9 cellular contexts compared by ENCODE assay signal in genomic region chr10:114634607-114634974, GRCh38. TPM values are rescaled to one million over a fixed set of nuclear protein-coding genes. Genes with fewer than 3 reads are reported as not detected.
A peak's percentile ranks its signal among the peaks of the same experiment; 100 is the strongest.
DNase-seq lines count a peak whose midpoint lies in the region; ATAC-seq and TF ChIP-seq lines count a peak whose summit lies in the region.
"Had no signal": no experiment of that assay in that cellular context is flagged by ENCODE, and none has a peak within 500 bp of the region (broad histone marks: within the 10 kb centered on the region; RNA-seq: fewer than 3 reads in every experiment).

No MANE protein-coding gene starts in this region.

- WGBS in esophagus, 2 donors = 10 to 33% methylated on average over 4 of the region's 4 CpGs

- no peak for TF ChIP-seq CTCF in AG09309 (IDR thresholded peaks at IDR 0.05; ENCODE audit: control insufficient read depth, insufficient read depth, low read depth, low read length, missing control alignments)

- no peaks in the 10 kb centered on the region for H3K27me3 ChIP-seq in esophagus (ENCODE audit: control insufficient read depth in 1 of 2, insufficient read depth in 2 of 2, low read length in 2 of 2)
- H3K27me3 ChIP-seq in muscle layer of duodenum (ENCODE audit: low read depth, low read length) = no peaks in the 10 kb centered on the region

- peak overlapping the region; percentile 15 to 22 for H3K27ac ChIP-seq in esophagus (ENCODE audit: low read depth in 2 of 2, low read length in 1 of 2)
- H3K27ac ChIP-seq in muscle layer of duodenum (ENCODE audit: low read length) = peak overlapping the region; percentile 45

- DNase-seq in AG09309 (ENCODE audit: low read depth) (peak; percentile 90), NCI-H69 (lab: John Stamatoyannopoulos, UW) (peak; percentile 14), DMS153 (lab: John Stamatoyannopoulos, UW) (no peak)
- DNase-seq in activated CD4-positive, CD25-positive, alpha-beta regulatory T cell (lab: John Stamatoyannopoulos, UW) = no peak
- DNase-seq: NCI-H345 had no signal

- ATAC-seq in HG03135 (IDR thresholded peaks at IDR 0.05; ENCODE audit: unreplicated experiment) (no peak), GM21381 (IDR thresholded peaks at IDR 0.05; ENCODE audit: unreplicated experiment) (no peak)

- H3K4me1 ChIP-seq in esophagus (ENCODE audit: control insufficient read depth in 2 of 2, insufficient read depth in 2 of 2, low read length in 1 of 2) (peaks cover 2 to 14% of the 10 kb centered on the region in 2 donors), muscle layer of duodenum (ENCODE audit: control insufficient read depth in 1 of 2, insufficient read depth in 2 of 2, low read length in 2 of 2) (peaks cover 16 to 21% of the 10 kb centered on the region in 2 donors)

- H3K36me3 ChIP-seq in esophagus (ENCODE audit: control insufficient read depth in 2 of 2, insufficient read depth in 2 of 2, low read length in 1 of 2) = no peaks in the 10 kb centered on the region
- no peaks in the 10 kb centered on the region for H3K36me3 ChIP-seq in muscle layer of duodenum (ENCODE audit: control insufficient read depth in 1 of 2, insufficient read depth in 2 of 2, low read length in 2 of 2)

- no peak overlapping the region for H3K4me3 ChIP-seq in AG09309 (ENCODE audit: control insufficient read depth, low read depth, low read length)
- H3K4me3 ChIP-seq in esophagus (ENCODE audit: low read depth in 1 of 2, low read length in 2 of 2) = no peak overlapping the region
- H3K4me3 ChIP-seq in muscle layer of duodenum (ENCODE audit: low read depth in 1 of 2, low read length in 2 of 2) = no peak overlapping the region

- no peaks in the 10 kb centered on the region for H3K9me3 ChIP-seq in esophagus (ENCODE audit: control insufficient read depth in 2 of 2, insufficient read depth in 1 of 2, low read depth in 1 of 2, low read length in 1 of 2)
- no peaks in the 10 kb centered on the region for H3K9me3 ChIP-seq in muscle layer of duodenum (ENCODE audit: control insufficient read depth in 1 of 2, low read length in 2 of 2)

RNA-seq across cellular contexts. Expression of gene ABLIM1, which starts 23.5 kb away (rescaled TPM):
- polyA plus RNA-seq in esophagus = 100 to 1,000 TPM; 104 to 121 TPM

Comparison
In these comparisons a context has a peak if more than half of its experiments do, and no peak if none do; other contexts are left out.
1. DNase-seq: peak in AG09309 (single experiment) and NCI-H69 (single experiment); none in activated CD4-positive, CD25-positive, alpha-beta regulatory T cell (0 of 4) and DMS153 (single experiment).